21 cellular contexts compared by ENCODE assay signal in genomic region chr12:19456176-19456575, GRCh38. TPM values are rescaled to one million over a fixed set of nuclear protein-coding genes. Genes with fewer than 3 reads are reported as not detected.
A peak's percentile ranks its signal among the peaks of the same experiment; 100 is the strongest.
DNase-seq lines count a peak whose midpoint lies in the region; ATAC-seq, FAIRE-seq and TF ChIP-seq lines count a peak whose summit lies in the region.
"Had no signal": no experiment of that assay in that cellular context is flagged by ENCODE, and none has a peak within 500 bp of the region (broad histone marks: within the 10 kb centered on the region; RNA-seq: fewer than 3 reads in every experiment).

No MANE protein-coding gene starts in this region.

- intact Hi-C loops in heart right ventricle (cut with DNase I), result no loop called here

- H3K4me1 ChIP-seq in DND-41 (ENCODE audit: insufficient read depth, low read length) (peaks cover 3% of the 10 kb centered on the region), heart right ventricle (peaks cover 0 to 49% (median 16%) of the 10 kb centered on the region in 9 donors), keratinocyte (ENCODE audit: control insufficient read depth, extremely low read depth, insufficient read depth, low read length) (no peaks in the 10 kb centered on the region)
- H3K4me1 ChIP-seq: A549, BE2C had no signal

- no peak overlapping the region for H3K27ac ChIP-seq in DND-41 (ENCODE audit: low read length)
- H3K27ac ChIP-seq in heart right ventricle, result peak overlapping the region in 1 of 10 donors; percentile 13
- H3K27ac ChIP-seq in keratinocyte (ENCODE audit: control insufficient read depth, insufficient read depth, low read length), result no peak overlapping the region
- H3K27ac ChIP-seq: A549, C4-2B had no signal

- H3K9me3 ChIP-seq in DND-41 (ENCODE audit: insufficient read depth, low read length, severe bottlenecking) (no peaks in the 10 kb centered on the region), heart right ventricle (no peaks in the 10 kb centered on the region), keratinocyte (ENCODE audit: control insufficient read depth, low read depth, low read length) (no peaks in the 10 kb centered on the region)
- H3K9me3 ChIP-seq: A549, BE2C had no signal

- H4K20me1 ChIP-seq in DND-41 (ENCODE audit: insufficient read depth, low read length), result peaks cover 83% of the 10 kb centered on the region
- peaks cover 7% of the 10 kb centered on the region for H4K20me1 ChIP-seq in keratinocyte (ENCODE audit: control insufficient read depth, extremely low read depth, insufficient read depth, low read length)

- H3K4me2 ChIP-seq in DND-41 (ENCODE audit: insufficient read depth, low read length) (no peak overlapping the region), keratinocyte (ENCODE audit: control insufficient read depth, extremely low read depth, insufficient read depth, low read depth, low read length) (no peak overlapping the region)
- H3K4me2 ChIP-seq: A549 had no signal

- no peak overlapping the region for H3K4me3 ChIP-seq in DND-41 (ENCODE audit: low read depth in 1 of 2, low read length in 2 of 2)
- H3K4me3 ChIP-seq in heart right ventricle, result no peak overlapping the region
- H3K4me3 ChIP-seq in keratinocyte (ENCODE audit: control insufficient read depth in 2 of 3, extremely low read depth in 1 of 3, insufficient read depth in 2 of 3, low read depth in 1 of 3, low read length in 3 of 3), result no peak overlapping the region
- H3K4me3 ChIP-seq: A549 had no signal

- H2AFZ ChIP-seq in DND-41 (ENCODE audit: low read depth, low read length), result no peak overlapping the region
- H2AFZ ChIP-seq in keratinocyte (ENCODE audit: control insufficient read depth, low read length), result no peak overlapping the region

- H3K27me3 ChIP-seq in DND-41 (ENCODE audit: insufficient read depth, low read length, poor library complexity) (no peaks in the 10 kb centered on the region), heart right ventricle (no peaks in the 10 kb centered on the region), keratinocyte (ENCODE audit: control insufficient read depth, extremely low read depth, insufficient read depth, low read length) (no peaks in the 10 kb centered on the region)
- H3K27me3 ChIP-seq: BE2C had no signal

- no peak overlapping the region for H3K9ac ChIP-seq in DND-41 (ENCODE audit: low read depth, low read length)
- no peak overlapping the region for H3K9ac ChIP-seq in keratinocyte (ENCODE audit: control insufficient read depth, extremely low read depth, insufficient read depth, low read length)

- H3K9me1 ChIP-seq in keratinocyte (ENCODE audit: control insufficient read depth, extremely low read depth, insufficient read depth, low read length), result no peaks in the 10 kb centered on the region

- WGBS in heart right ventricle, 2 donors, result 45 to 68% methylated on average over 7 of the region's 7 CpGs

- H3K79me2 ChIP-seq in DND-41 (ENCODE audit: insufficient read depth, low read length), result peaks cover 100% of the 10 kb centered on the region
- peaks cover 95% of the 10 kb centered on the region for H3K79me2 ChIP-seq in keratinocyte (ENCODE audit: control insufficient read depth, insufficient read depth, low read length)

- dilution Hi-C loops in keratinocyte (cut with MboI; ENCODE audit: extremely low pct_ligation_motif_present, low sequenced_read_pairs), result no loop called here

- H3K36me3 ChIP-seq in DND-41 (ENCODE audit: insufficient read depth, low read length), result peaks cover 43% of the 10 kb centered on the region
- no peaks in the 10 kb centered on the region for H3K36me3 ChIP-seq in heart right ventricle
- H3K36me3 ChIP-seq in keratinocyte (ENCODE audit: control insufficient read depth in 2 of 2, extremely low read depth in 1 of 2, insufficient read depth in 2 of 2, low read length in 2 of 2), result no peaks in the 10 kb centered on the region
- H3K36me3 ChIP-seq: BE2C had no signal

- no peak for FAIRE-seq in keratinocyte (lab: Jason Lieb, UNC)
- FAIRE-seq: A549, D721Med, GM12892, HepG2, HTR-8/SVneo had no signal

- no peak for ATAC-seq in DND-41 (ENCODE audit: insufficient read depth, low read depth)
- peak; percentile 29 to 89 (median 80) for ATAC-seq in heart right ventricle
- ATAC-seq in HG03442 (IDR thresholded peaks at IDR 0.05; ENCODE audit: unreplicated experiment), result no peak
- ATAC-seq: A549; CD8-positive, alpha-beta T cell; HepG2 had no signal

- in situ Hi-C loops in SK-MEL-5 (cut with HindIII; ENCODE audit: low pct_unique_long_range_greater_than_20kb, low sequenced_read_pairs), result no loop called here

- DNase-seq in DND-41, result no peak
- peak; percentile 37 for DNase-seq in SK-MEL-5 (ENCODE audit: low read depth, low spot score)
- peak; percentile 48 to 53 for DNase-seq in heart right ventricle
- no peak for DNase-seq in keratinocyte (ENCODE audit: low read depth, low spot score)
- no peak for DNase-seq in putamen (ENCODE audit: low spot score)
- no peak for DNase-seq in NCI-H146 treated with DMSO at 0.1 percent for 48 hours (lab: John Stamatoyannopoulos, UW; ENCODE audit: unreplicated experiment)
- DNase-seq: BE2C; CD8-positive, alpha-beta T cell; COR-L47; DMS153; DMS79 treated with DMSO at 0.1 percent for 48 hours; GDM1; GOT3; H9 had no signal

- TF ChIP-seq CTCF in DND-41 (IDR thresholded peaks at IDR 0.05; ENCODE audit: borderline replicate concordance, extremely low read depth, low read length, poor library complexity, severe bottlenecking), result peak; percentile 10
- TF ChIP-seq CTCF in heart right ventricle (IDR thresholded peaks at IDR 0.05), result peak in 4 of 9 donors; percentile 8 to 47 (median 45)
- peak; percentile 2 to 40 (median 15) for TF ChIP-seq CTCF in keratinocyte (optimal IDR thresholded peaks at IDR 0.05 in 1 of 3, IDR thresholded peaks at IDR 0.05 in 1 of 3, conservative IDR thresholded peaks at IDR 0.05 in 1 of 3; ENCODE audit: extremely low read depth in 1 of 3, insufficient read depth in 2 of 3, low read length in 3 of 3)

RNA-seq across cellular contexts. Expression of gene AEBP2, which starts 16.9 kb away (rescaled TPM):
- 15.5 and 18.9 TPM in 2 replicates for total RNA-seq in SK-MEL-5 (2014; rRNA removed; shearing (Covaris generic))
- polyA plus RNA-seq in SK-MEL-5 (2015; cell fraction: cytosol; rRNA removed), result 16.5 and 28.2 TPM in 2 replicates
- polyA plus RNA-seq in SK-MEL-5 (2015; cell fraction: nucleus; rRNA removed), result 16.0 and 19.7 TPM in 2 replicates
- 10 to 100 TPM; 23.0 to 31.6 (median 28.5) TPM for total RNA-seq in heart right ventricle
- polyA plus RNA-seq in heart right ventricle (1 to 10 TPM; 5.7 to 8.4 TPM), keratinocyte (10.1 to 19.6 TPM (median 14.8 TPM) in 3 replicates)
- polyA plus RNA-seq in keratinocyte (2011; ENCODE audit: low read depth), result 36.5 TPM
- polyA plus RNA-seq in keratinocyte (2011; cell fraction: cytosol; rRNA removed), result 15.9 and 26.4 TPM in 2 replicates
- 32.0 and 32.1 TPM in 2 replicates for polyA plus RNA-seq in keratinocyte (2011; cell fraction: nucleus; rRNA removed)
- polyA plus RNA-seq in keratinocyte (2012; ENCODE audit: low replicate concordance), result 21.5 and 22.7 TPM in 2 replicates
- polyA minus RNA-seq in keratinocyte, result 12.8 to 18.6 TPM (median 17.7 TPM) in 3 replicates
- polyA minus RNA-seq in keratinocyte (2011; cell fraction: cytosol; rRNA and poly(A)+ RNA removed), result 8.8 TPM
- 12.9 and 34.5 TPM in 2 replicates for polyA minus RNA-seq in keratinocyte (2011; cell fraction: nucleus; rRNA and poly(A)+ RNA removed)

Comparison
In these comparisons a context has a peak if more than half of its experiments do, and no peak if none do; other contexts are left out.
1. ATAC-seq: peak in heart right ventricle (8 of 8); none in DND-41 (single experiment) and HG03442 (single experiment).
2. DNase-seq: peak in SK-MEL-5 (single experiment) and heart right ventricle (2 of 2); none in DND-41 (single experiment), keratinocyte (single experiment), putamen (single experiment) and NCI-H146 treated with DMSO at 0.1 percent for 48 hours (single experiment).